In the genomic region with DNA sequence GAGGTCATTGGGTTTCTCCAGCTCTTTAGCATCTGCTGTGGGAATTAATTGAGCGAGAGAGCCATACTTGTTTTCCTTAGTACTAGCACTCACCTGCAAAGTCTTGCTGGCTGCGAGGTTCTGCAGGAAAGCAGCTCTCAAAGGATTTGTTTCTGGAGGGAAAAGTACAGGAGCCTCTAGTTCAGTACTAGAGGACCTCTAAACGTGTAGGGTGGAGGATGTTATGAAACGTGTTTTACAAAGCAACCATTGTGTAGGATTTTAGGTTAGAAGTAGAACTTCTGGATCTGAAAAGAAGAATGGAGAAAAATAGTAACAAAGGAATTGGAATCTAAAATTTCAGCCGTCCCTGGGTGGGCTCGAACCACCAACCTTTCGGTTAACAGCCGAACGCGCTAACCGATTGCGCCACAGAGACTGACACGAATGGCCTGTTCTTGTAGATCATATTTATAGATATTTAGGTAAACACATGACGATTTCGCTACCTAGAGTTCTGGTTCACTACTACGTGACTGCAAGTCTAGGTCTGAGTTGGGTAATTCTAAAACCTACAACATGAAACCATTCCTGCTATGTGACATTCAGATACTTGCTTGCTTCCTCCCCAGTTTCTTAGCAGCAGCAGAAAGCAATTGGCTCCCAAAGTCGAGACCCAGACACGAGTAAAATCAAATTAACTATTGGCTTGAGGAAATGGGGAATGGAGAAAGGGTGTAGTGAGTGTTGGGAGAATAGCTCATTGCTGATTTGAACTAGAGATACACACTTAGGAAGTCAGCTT, we compare ENCODE assay signal across 9 cellular contexts.
DNase-seq lines count a peak whose midpoint lies in the region; ATAC-seq and TF ChIP-seq lines count a peak whose summit lies in the region.
"Had no signal": no experiment of that assay in that cellular context is flagged by ENCODE, and none has a peak within 500 bp of the region (broad histone marks: within the 10 kb centered on the region; RNA-seq: fewer than 3 reads in every experiment).

No MANE protein-coding gene starts in this region.

- peak; percentile 63 for DNase-seq in EH (ENCODE audit: low read depth)
- peak; percentile 52 to 83 for DNase-seq in cardiac fibroblast (ENCODE audit: low read depth in 2 of 2)
- DNase-seq in non-pigmented ciliary epithelial cell (ENCODE audit: low read depth), result peak; percentile 5
- no peak for DNase-seq in NCI-H510A (lab: John Stamatoyannopoulos, UW)
- no peak for DNase-seq in right atrium auricular region (ENCODE audit: low spot score)

- no peak for ATAC-seq in HG03135 (IDR thresholded peaks at IDR 0.05; ENCODE audit: unreplicated experiment)
- no peak for ATAC-seq in HG02938 (IDR thresholded peaks at IDR 0.05; ENCODE audit: unreplicated experiment)

- H3K36me3 ChIP-seq in right atrium auricular region, result no peaks in the 10 kb centered on the region

- H3K27me3 ChIP-seq in right atrium auricular region, result no peaks in the 10 kb centered on the region

- no peaks in the 10 kb centered on the region for H3K9me3 ChIP-seq in right atrium auricular region

- peak overlapping the region in 1 of 2 donors; percentile 14 for H3K4me3 ChIP-seq in cardiac fibroblast (replicated peaks in 1 of 2; ENCODE audit: low read depth in 2 of 2, low read length in 2 of 2)
- no peak overlapping the region for H3K4me3 ChIP-seq in right atrium auricular region
- H3K4me3 ChIP-seq: lung had no signal

- no peak for TF ChIP-seq EP300 in Ishikawa (IDR thresholded peaks at IDR 0.05; ENCODE audit: borderline replicate concordance)

- TF ChIP-seq RAD21 in Ishikawa (IDR thresholded peaks at IDR 0.05; ENCODE audit: low read depth), result no peak

- H3K27ac ChIP-seq in right atrium auricular region, result no peak overlapping the region

- no peaks in the 10 kb centered on the region for H3K4me1 ChIP-seq in right atrium auricular region

- no peak for TF ChIP-seq CTCF in cardiac fibroblast (IDR thresholded peaks at IDR 0.05; ENCODE audit: low read depth, low read length)
- TF ChIP-seq CTCF in right atrium auricular region (IDR thresholded peaks at IDR 0.05), result no peak

TF ChIP-seq in Ishikawa, 13 proteins besides CTCF, POLR2A, EP300 and RAD21:
- TF ChIP-seq TEAD4 (IDR thresholded peaks at IDR 0.05), result peak; percentile 71
- no peak for TF ChIP-seq ZBTB7A (IDR thresholded peaks at IDR 0.05; ENCODE audit: low read depth)

Comparison
In these comparisons a context has a peak if more than half of its experiments do, and no peak if none do; other contexts are left out.
1. DNase-seq: peak in EH (single experiment), cardiac fibroblast (2 of 2) and non-pigmented ciliary epithelial cell (single experiment); none in NCI-H510A (single experiment) and right atrium auricular region (single experiment).